ENCODE assay signal across 1 cellular context in the genomic region with DNA sequence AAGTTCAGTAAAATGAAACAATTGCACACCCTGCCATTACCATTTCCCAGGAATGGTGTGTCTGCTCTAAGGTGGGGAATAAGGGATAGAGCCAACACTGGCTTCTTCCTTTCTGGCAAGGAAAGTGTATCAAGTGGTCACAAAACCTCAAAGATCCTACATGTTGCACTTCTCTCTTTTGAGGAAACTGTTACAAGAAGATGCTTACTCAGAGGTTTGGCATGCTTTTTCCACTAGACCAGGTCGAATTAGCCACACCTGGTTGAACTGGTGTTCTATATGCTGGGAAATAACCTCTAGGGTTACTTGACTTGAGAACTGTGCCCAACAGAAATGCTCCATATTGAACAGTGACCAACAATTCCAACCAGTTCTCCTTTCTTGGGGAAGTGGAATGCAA.
TF ChIP-seq lines count a peak whose summit lies in the region.

No MANE protein-coding gene starts in this region.

TF ChIP-seq in H1, 55 proteins besides CTCF, POLR2A, EP300 and RAD21 (continued from another document):
- TF ChIP-seq, protein P1, sequence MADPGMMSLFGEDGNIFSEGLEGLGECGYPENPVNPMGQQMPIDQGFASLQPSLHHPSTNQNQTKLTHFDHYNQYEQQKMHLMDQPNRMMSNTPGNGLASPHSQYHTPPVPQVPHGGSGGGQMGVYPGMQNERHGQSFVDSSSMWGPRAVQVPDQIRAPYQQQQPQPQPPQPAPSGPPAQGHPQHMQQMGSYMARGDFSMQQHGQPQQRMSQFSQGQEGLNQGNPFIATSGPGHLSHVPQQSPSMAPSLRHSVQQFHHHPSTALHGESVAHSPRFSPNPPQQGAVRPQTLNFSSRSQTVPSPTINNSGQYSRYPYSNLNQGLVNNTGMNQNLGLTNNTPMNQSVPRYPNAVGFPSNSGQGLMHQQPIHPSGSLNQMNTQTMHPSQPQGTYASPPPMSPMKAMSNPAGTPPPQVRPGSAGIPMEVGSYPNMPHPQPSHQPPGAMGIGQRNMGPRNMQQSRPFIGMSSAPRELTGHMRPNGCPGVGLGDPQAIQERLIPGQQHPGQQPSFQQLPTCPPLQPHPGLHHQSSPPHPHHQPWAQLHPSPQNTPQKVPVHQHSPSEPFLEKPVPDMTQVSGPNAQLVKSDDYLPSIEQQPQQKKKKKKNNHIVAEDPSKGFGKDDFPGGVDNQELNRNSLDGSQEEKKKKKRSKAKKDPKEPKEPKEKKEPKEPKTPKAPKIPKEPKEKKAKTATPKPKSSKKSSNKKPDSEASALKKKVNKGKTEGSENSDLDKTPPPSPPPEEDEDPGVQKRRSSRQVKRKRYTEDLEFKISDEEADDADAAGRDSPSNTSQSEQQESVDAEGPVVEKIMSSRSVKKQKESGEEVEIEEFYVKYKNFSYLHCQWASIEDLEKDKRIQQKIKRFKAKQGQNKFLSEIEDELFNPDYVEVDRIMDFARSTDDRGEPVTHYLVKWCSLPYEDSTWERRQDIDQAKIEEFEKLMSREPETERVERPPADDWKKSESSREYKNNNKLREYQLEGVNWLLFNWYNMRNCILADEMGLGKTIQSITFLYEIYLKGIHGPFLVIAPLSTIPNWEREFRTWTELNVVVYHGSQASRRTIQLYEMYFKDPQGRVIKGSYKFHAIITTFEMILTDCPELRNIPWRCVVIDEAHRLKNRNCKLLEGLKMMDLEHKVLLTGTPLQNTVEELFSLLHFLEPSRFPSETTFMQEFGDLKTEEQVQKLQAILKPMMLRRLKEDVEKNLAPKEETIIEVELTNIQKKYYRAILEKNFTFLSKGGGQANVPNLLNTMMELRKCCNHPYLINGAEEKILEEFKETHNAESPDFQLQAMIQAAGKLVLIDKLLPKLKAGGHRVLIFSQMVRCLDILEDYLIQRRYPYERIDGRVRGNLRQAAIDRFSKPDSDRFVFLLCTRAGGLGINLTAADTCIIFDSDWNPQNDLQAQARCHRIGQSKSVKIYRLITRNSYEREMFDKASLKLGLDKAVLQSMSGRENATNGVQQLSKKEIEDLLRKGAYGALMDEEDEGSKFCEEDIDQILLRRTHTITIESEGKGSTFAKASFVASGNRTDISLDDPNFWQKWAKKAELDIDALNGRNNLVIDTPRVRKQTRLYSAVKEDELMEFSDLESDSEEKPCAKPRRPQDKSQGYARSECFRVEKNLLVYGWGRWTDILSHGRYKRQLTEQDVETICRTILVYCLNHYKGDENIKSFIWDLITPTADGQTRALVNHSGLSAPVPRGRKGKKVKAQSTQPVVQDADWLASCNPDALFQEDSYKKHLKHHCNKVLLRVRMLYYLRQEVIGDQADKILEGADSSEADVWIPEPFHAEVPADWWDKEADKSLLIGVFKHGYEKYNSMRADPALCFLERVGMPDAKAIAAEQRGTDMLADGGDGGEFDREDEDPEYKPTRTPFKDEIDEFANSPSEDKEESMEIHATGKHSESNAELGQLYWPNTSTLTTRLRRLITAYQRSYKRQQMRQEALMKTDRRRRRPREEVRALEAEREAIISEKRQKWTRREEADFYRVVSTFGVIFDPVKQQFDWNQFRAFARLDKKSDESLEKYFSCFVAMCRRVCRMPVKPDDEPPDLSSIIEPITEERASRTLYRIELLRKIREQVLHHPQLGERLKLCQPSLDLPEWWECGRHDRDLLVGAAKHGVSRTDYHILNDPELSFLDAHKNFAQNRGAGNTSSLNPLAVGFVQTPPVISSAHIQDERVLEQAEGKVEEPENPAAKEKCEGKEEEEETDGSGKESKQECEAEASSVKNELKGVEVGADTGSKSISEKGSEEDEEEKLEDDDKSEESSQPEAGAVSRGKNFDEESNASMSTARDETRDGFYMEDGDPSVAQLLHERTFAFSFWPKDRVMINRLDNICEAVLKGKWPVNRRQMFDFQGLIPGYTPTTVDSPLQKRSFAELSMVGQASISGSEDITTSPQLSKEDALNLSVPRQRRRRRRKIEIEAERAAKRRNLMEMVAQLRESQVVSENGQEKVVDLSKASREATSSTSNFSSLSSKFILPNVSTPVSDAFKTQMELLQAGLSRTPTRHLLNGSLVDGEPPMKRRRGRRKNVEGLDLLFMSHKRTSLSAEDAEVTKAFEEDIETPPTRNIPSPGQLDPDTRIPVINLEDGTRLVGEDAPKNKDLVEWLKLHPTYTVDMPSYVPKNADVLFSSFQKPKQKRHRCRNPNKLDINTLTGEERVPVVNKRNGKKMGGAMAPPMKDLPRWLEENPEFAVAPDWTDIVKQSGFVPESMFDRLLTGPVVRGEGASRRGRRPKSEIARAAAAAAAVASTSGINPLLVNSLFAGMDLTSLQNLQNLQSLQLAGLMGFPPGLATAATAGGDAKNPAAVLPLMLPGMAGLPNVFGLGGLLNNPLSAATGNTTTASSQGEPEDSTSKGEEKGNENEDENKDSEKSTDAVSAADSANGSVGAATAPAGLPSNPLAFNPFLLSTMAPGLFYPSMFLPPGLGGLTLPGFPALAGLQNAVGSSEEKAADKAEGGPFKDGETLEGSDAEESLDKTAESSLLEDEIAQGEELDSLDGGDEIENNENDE (IDR thresholded peaks at IDR 0.05; ENCODE audit: insufficient replicate concordance, low read length): no peak
- no peak for TF ChIP-seq SIX5 (IDR thresholded peaks at IDR 0.05; ENCODE audit: low read depth, low read length)
- no peak for TF ChIP-seq KDM5A (IDR thresholded peaks at IDR 0.05; ENCODE audit: low read length)
- TF ChIP-seq BACH1 (IDR thresholded peaks at IDR 0.05; ENCODE audit: low read length): no peak
- TF ChIP-seq EZH2 (IDR thresholded peaks at IDR 0.05; ENCODE audit: low read depth, low read length, severe bottlenecking): no peak
- TF ChIP-seq RNF2 (IDR thresholded peaks at IDR 0.05; ENCODE audit: borderline replicate concordance, low read depth, low read length, missing control alignments, poor library complexity, severe bottlenecking): no peak
- no peak for TF ChIP-seq SP2 (IDR thresholded peaks at IDR 0.05; ENCODE audit: low read length)
- TF ChIP-seq, protein P2, sequence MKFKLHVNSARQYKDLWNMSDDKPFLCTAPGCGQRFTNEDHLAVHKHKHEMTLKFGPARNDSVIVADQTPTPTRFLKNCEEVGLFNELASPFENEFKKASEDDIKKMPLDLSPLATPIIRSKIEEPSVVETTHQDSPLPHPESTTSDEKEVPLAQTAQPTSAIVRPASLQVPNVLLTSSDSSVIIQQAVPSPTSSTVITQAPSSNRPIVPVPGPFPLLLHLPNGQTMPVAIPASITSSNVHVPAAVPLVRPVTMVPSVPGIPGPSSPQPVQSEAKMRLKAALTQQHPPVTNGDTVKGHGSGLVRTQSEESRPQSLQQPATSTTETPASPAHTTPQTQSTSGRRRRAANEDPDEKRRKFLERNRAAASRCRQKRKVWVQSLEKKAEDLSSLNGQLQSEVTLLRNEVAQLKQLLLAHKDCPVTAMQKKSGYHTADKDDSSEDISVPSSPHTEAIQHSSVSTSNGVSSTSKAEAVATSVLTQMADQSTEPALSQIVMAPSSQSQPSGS (IDR thresholded peaks at IDR 0.05; ENCODE audit: low read length): no peak
- TF ChIP-seq JUN (IDR thresholded peaks at IDR 0.05; ENCODE audit: low read depth, low read length): no peak
- no peak for TF ChIP-seq ZNF274 (IDR thresholded peaks at IDR 0.05; ENCODE audit: borderline replicate concordance, extremely low read depth, low read length)
- TF ChIP-seq SRF (IDR thresholded peaks at IDR 0.05; ENCODE audit: low read depth, low read length): no peak
- TF ChIP-seq CREB1 (IDR thresholded peaks at IDR 0.05): no peak
- no peak for TF ChIP-seq TAF1 (IDR thresholded peaks at IDR 0.05; ENCODE audit: low read depth, low read length)
- TF ChIP-seq SAP30 (IDR thresholded peaks at IDR 0.05; ENCODE audit: insufficient read depth, insufficient replicate concordance, low read length): no peak
- TF ChIP-seq CHD1 (IDR thresholded peaks at IDR 0.05; ENCODE audit: low read depth, low read length): no peak
TF ChIP-seq in H1: peak in this region for 0.
